ENCODE assay signal across 22 cellular contexts in genomic region chr13:43046259-43046658, GRCh38. TPM values are rescaled to one million over a fixed set of nuclear protein-coding genes. Genes with fewer than 3 reads are reported as not detected.
DNase-seq lines count a peak whose midpoint lies in the region; ATAC-seq, FAIRE-seq and TF ChIP-seq lines count a peak whose summit lies in the region.
"Had no signal": no experiment of that assay in that cellular context is flagged by ENCODE, and none has a peak within 500 bp of the region (broad histone marks: within the 10 kb centered on the region; RNA-seq: fewer than 3 reads in every experiment).

No MANE protein-coding gene starts in this region.

- TF ChIP-seq CTCF in CD4-positive, alpha-beta T cell (IDR thresholded peaks at IDR 0.05) = no peak
- TF ChIP-seq CTCF in OCI-LY1 (IDR thresholded peaks at IDR 0.05; ENCODE audit: low read length) = no peak
- TF ChIP-seq CTCF in endodermal cell (conservative IDR thresholded peaks at IDR 0.05) = no peak
- no peak for TF ChIP-seq CTCF in nephron progenitor cell (IDR thresholded peaks at IDR 0.05)

- H3K27ac ChIP-seq in CD4-positive, alpha-beta T cell (ENCODE audit: low read depth, low read length) = no peak overlapping the region
- H3K27ac ChIP-seq in OCI-LY1 (ENCODE audit: low read depth, low read length, poor library complexity, severe bottlenecking) = peak overlapping the region; percentile 96
- no peak overlapping the region for H3K27ac ChIP-seq in endodermal cell (ENCODE audit: low read depth, low read length)
- H3K27ac ChIP-seq: brain microvascular endothelial cell, testis had no signal

- no peak for FAIRE-seq in RCC 7860 (lab: Jason Lieb, UNC)
- FAIRE-seq: H1, pancreas had no signal

- no peak for ATAC-seq in CD4-positive, alpha-beta T cell (ENCODE audit: poor library complexity)
- ATAC-seq: heart left ventricle had no signal

- H3K4me1 Mint-ChIP-seq in CD4-positive, alpha-beta T cell (ENCODE audit: low read depth) = peaks cover 74% of the 10 kb centered on the region
- H3K4me1 Mint-ChIP-seq in endodermal cell (peaks cover 56% of the 10 kb centered on the region), nephron progenitor cell (peaks cover 5% of the 10 kb centered on the region)

- H3K36me3 ChIP-seq in OCI-LY1 (ENCODE audit: insufficient read depth, low read length) (no peaks in the 10 kb centered on the region; the same call in 1 of the 2 replicates), endodermal cell (ENCODE audit: control insufficient read depth, insufficient read depth, low read length) (peaks cover 5% of the 10 kb centered on the region)
- H3K36me3 ChIP-seq: brain microvascular endothelial cell, heart left ventricle, pancreas, sigmoid colon had no signal

- no peak overlapping the region for H3K9ac ChIP-seq in OCI-LY1 (ENCODE audit: low read length)
- no peak overlapping the region for H3K9ac ChIP-seq in endodermal cell (ENCODE audit: extremely low read depth, low read length, poor library complexity, severe bottlenecking)

- POLR2A ChIA-PET in CD4-positive, alpha-beta T cell (lab: Charles Lee) = interaction anchor here (2.2 to 4.8 kb wide), 2 partner anchors 9 to 55 kb away, joined by 11 to 43 read pairs; partner anchors contain the start of gene EPSTI1

- no peaks in the 10 kb centered on the region for H3K9me3 ChIP-seq in CD4-positive, alpha-beta T cell (ENCODE audit: control insufficient read depth, low read length)
- no peaks in the 10 kb centered on the region for H3K9me3 ChIP-seq in OCI-LY1 (ENCODE audit: low read length)
- peaks cover 7% of the 10 kb centered on the region for H3K9me3 ChIP-seq in endodermal cell (ENCODE audit: control insufficient read depth, low read length)
- H3K9me3 ChIP-seq: heart left ventricle, pancreas, sigmoid colon, testis had no signal

- H3K27ac Mint-ChIP-seq in CD4-positive, alpha-beta T cell = peak overlapping the region; percentile 94
- peak overlapping the region; percentile 31 for H3K27ac Mint-ChIP-seq in endodermal cell
- H3K27ac Mint-ChIP-seq in nephron progenitor cell = peak overlapping the region; percentile 56
- H3K27ac Mint-ChIP-seq: immature natural killer cell had no signal

- no peaks in the 10 kb centered on the region for H3F3A ChIP-seq in OCI-LY1 (ENCODE audit: insufficient read depth, low read length)

- H3K27me3 ChIP-seq in CD4-positive, alpha-beta T cell (ENCODE audit: control insufficient read depth, insufficient read depth, low read length) = no peaks in the 10 kb centered on the region
- H3K27me3 ChIP-seq in OCI-LY1 (ENCODE audit: insufficient read depth, low read length) (no peaks in the 10 kb centered on the region), endodermal cell (ENCODE audit: control insufficient read depth, insufficient read depth, low read length, poor library complexity, severe bottlenecking) (no peaks in the 10 kb centered on the region)
- H3K27me3 ChIP-seq: brain microvascular endothelial cell, heart left ventricle, pancreas, sigmoid colon, testis had no signal

- no peak overlapping the region for H3K4me2 ChIP-seq in OCI-LY1 (ENCODE audit: low read length)

- CTCF ChIA-PET in CD4-positive, alpha-beta T cell (lab: Charles Lee) = no interaction called here

- no peaks in the 10 kb centered on the region for H4K20me1 ChIP-seq in OCI-LY1 (ENCODE audit: insufficient read depth, low read length)

- WGBS in endodermal cell (ENCODE audit: insufficient coverage in 1 of 2, insufficient read length in 1 of 2), 2 experiments = 97% methylated on average over 4 to 6 of the region's 6 CpGs

- no peak overlapping the region for H2AFZ ChIP-seq in OCI-LY1 (ENCODE audit: low read length)

- no peak for DNase-seq in CD4-positive, alpha-beta T cell
- no peak for DNase-seq in endodermal cell
- DNase-seq in nephron progenitor cell = no peak
- no peak for DNase-seq in amniotic stem cell (lab: John Stamatoyannopoulos, UW)
- no peak for DNase-seq in RCC 7860 (ENCODE audit: low spot score)
- no peak for DNase-seq in DMS 273 treated with DMSO at 0.1 percent for 48 hours (lab: John Stamatoyannopoulos, UW)
- DNase-seq: activated CD8-positive, alpha-beta memory T cell treated with anti-CD3 and anti-CD28 coated beads, Interleukin-2, amount 50 U/mL, for 48 hours; activated gamma-delta T cell; brain microvascular endothelial cell; DMS79 treated with DMSO at 0.1 percent for 48 hours; heart left ventricle; immature natural killer cell; Kasumi-1; NCI-H1092; NCI-H1930; NCI-H2227 treated with DMSO at 0.1 percent for 48 hours; T1000; testis had no signal

- no peak overlapping the region for H3K4me3 ChIP-seq in OCI-LY1 (ENCODE audit: low read depth, low read length, poor library complexity, severe bottlenecking)
- no peak overlapping the region for H3K4me3 ChIP-seq in endodermal cell (ENCODE audit: low read length)
- H3K4me3 ChIP-seq: heart left ventricle, pancreas, sigmoid colon, testis had no signal

- H3K79me2 ChIP-seq in OCI-LY1 (ENCODE audit: insufficient read depth, low read length) = peaks cover 45% of the 10 kb centered on the region

- no peaks in the 10 kb centered on the region for H3K9me2 ChIP-seq in OCI-LY1 (ENCODE audit: low read depth, low read length)

- no peak overlapping the region for H3K4me3 Mint-ChIP-seq in CD4-positive, alpha-beta T cell
- H3K4me3 Mint-ChIP-seq in endodermal cell = no peak overlapping the region
- H3K4me3 Mint-ChIP-seq in nephron progenitor cell = no peak overlapping the region
- H3K4me3 Mint-ChIP-seq: immature natural killer cell had no signal

- H3K36me3 Mint-ChIP-seq in CD4-positive, alpha-beta T cell (ENCODE audit: low read depth) = peaks cover 20% of the 10 kb centered on the region
- H3K36me3 Mint-ChIP-seq in endodermal cell (ENCODE audit: low read depth) = peaks cover 21% of the 10 kb centered on the region
- peaks cover 59% of the 10 kb centered on the region for H3K36me3 Mint-ChIP-seq in nephron progenitor cell (ENCODE audit: low read depth)

- H3K27me3 Mint-ChIP-seq in CD4-positive, alpha-beta T cell = no peaks in the 10 kb centered on the region
- no peaks in the 10 kb centered on the region for H3K27me3 Mint-ChIP-seq in endodermal cell (ENCODE audit: insufficient read depth)
- H3K27me3 Mint-ChIP-seq in nephron progenitor cell (ENCODE audit: low read depth, poor library complexity) = no peaks in the 10 kb centered on the region

- no peaks in the 10 kb centered on the region for H3K9me3 Mint-ChIP-seq in CD4-positive, alpha-beta T cell
- peaks cover 1% of the 10 kb centered on the region for H3K9me3 Mint-ChIP-seq in endodermal cell
- H3K9me3 Mint-ChIP-seq in nephron progenitor cell = peaks cover 33% of the 10 kb centered on the region
- H3K9me3 Mint-ChIP-seq: immature natural killer cell had no signal

- intact Hi-C loops in CD4-positive, alpha-beta T cell (cut with DNase I, micrococcal nuclease) = no loop called here

- peaks cover 75% of the 10 kb centered on the region for H3K4me1 ChIP-seq in OCI-LY1 (ENCODE audit: insufficient read depth, low read length, severe bottlenecking)
- peaks cover 25% of the 10 kb centered on the region for H3K4me1 ChIP-seq in endodermal cell (ENCODE audit: control insufficient read depth, insufficient read depth, low read length)
- H3K4me1 ChIP-seq: testis had no signal

RNA-seq across cellular contexts. Expression of gene DNAJC15, which starts 22.9 kb away (rescaled TPM):
- total RNA-seq in CD4-positive, alpha-beta T cell = 1 to 10 TPM; 6.8 to 7.6 TPM
- total RNA-seq in endodermal cell = 10 to 100 TPM; 29.7 to 46.9 TPM
- polyA plus RNA-seq in endodermal cell (2013, experiment 1 of 2) = 32.0 TPM
- polyA plus RNA-seq in endodermal cell (2013, experiment 2 of 2) = 29.6 TPM

RNA-seq across cellular contexts. Expression of gene EPSTI1, which starts 54.2 kb away (rescaled TPM):
- 10 to 100 TPM; 23.5 to 24.5 TPM for total RNA-seq in CD4-positive, alpha-beta T cell
- total RNA-seq in endodermal cell = 100 to 1,000 TPM in 1 of 2 donors, 10 to 100 TPM in 1; 33.8 to 101 TPM
- 14.0 TPM for polyA plus RNA-seq in endodermal cell (2013, experiment 1 of 2)
- polyA plus RNA-seq in endodermal cell (2013, experiment 2 of 2) = 16.6 TPM

Comparison
In these comparisons a context has a peak if more than half of its experiments do, and no peak if none do; other contexts are left out.
1. H3K27ac Mint-ChIP-seq: peak in every context shown above with its lines; median percentile 94 in CD4-positive, alpha-beta T cell; 56 in nephron progenitor cell; 31 in endodermal cell.